ENCODE assay signal across 19 cellular contexts in genomic region chr21:42027804-42028753, GRCh38. TPM values are rescaled to one million over a fixed set of nuclear protein-coding genes. Genes with fewer than 3 reads are reported as not detected.
DNase-seq lines count a peak whose midpoint lies in the region; ATAC-seq and TF ChIP-seq lines count a peak whose summit lies in the region.
"Had no signal": no experiment of that assay in that cellular context is flagged by ENCODE, and none has a peak within 500 bp of the region (broad histone marks: within the 10 kb centered on the region; RNA-seq: fewer than 3 reads in every experiment).

No MANE protein-coding gene starts in this region.

- H4K20me1 ChIP-seq in OCI-LY7 (ENCODE audit: insufficient read depth, low read length), result no peaks in the 10 kb centered on the region
- H4K20me1 ChIP-seq in mammary epithelial cell (ENCODE audit: insufficient read depth, low read length), result no peaks in the 10 kb centered on the region

- no peaks in the 10 kb centered on the region for H3K9me3 Mint-ChIP-seq in activated naive CD8-positive, alpha-beta T cell treated with anti-CD3 and anti-CD28 coated beads, Interleukin-2, amount 50 U/mL, for 24 hours
- no peaks in the 10 kb centered on the region for H3K9me3 Mint-ChIP-seq in activated naive CD8-positive, alpha-beta T cell treated with anti-CD3 and anti-CD28 coated beads for 36 hours

- dilution Hi-C loops in mammary epithelial cell (cut with HindIII; ENCODE audit: low sequenced_read_pairs), result no loop called here

- no peak overlapping the region for H3K4me3 ChIP-seq in OCI-LY7 (ENCODE audit: low read depth, low read length, poor library complexity, severe bottlenecking)
- H3K4me3 ChIP-seq in vagina, result no peak overlapping the region
- H3K4me3 ChIP-seq in mammary epithelial cell (replicated peaks in 1 of 3; ENCODE audit: insufficient read depth in 1 of 3, low read depth in 2 of 3, low read length in 3 of 3), result no peak overlapping the region
- H3K4me3 ChIP-seq: esophagus muscularis mucosa, hepatocyte, testis had no signal

- H2AFZ ChIP-seq in OCI-LY7 (ENCODE audit: low read length) (peak overlapping the region; percentile 72), mammary epithelial cell (ENCODE audit: low read depth, low read length) (no peak overlapping the region)
- H2AFZ ChIP-seq: hepatocyte had no signal

- ATAC-seq in activated naive CD8-positive, alpha-beta T cell treated with anti-CD3 and anti-CD28 coated beads, Interleukin-2, amount 50 U/mL, for 24 hours, result peak; percentile 43
- no peak for ATAC-seq in GM21825 (IDR thresholded peaks at IDR 0.05; ENCODE audit: unreplicated experiment)
- ATAC-seq: Right ventricle myocardium inferior had no signal

- H3K4me2 ChIP-seq in OCI-LY7 (ENCODE audit: low read length), result peak overlapping the region; percentile 22; the same call in 1 of the 2 replicates
- H3K4me2 ChIP-seq in mammary epithelial cell (ENCODE audit: insufficient read depth, low read depth, low read length), result no peak overlapping the region
- H3K4me2 ChIP-seq: hepatocyte had no signal

- no peak for TF ChIP-seq CTCF in OCI-LY7 (conservative IDR thresholded peaks at IDR 0.05; ENCODE audit: low read length)
- no peak for TF ChIP-seq CTCF in vagina (IDR thresholded peaks at IDR 0.05)
- no peak for TF ChIP-seq CTCF in mammary epithelial cell (conservative IDR thresholded peaks at IDR 0.05 in 1 of 2, IDR thresholded peaks at IDR 0.05 in 1 of 2; ENCODE audit: extremely low read depth in 1 of 2, insufficient read depth in 1 of 2, low read depth in 1 of 2, low read length in 2 of 2)

- H3K79me2 ChIP-seq in OCI-LY7 (ENCODE audit: insufficient read depth, low read depth, low read length), result no peaks in the 10 kb centered on the region
- no peaks in the 10 kb centered on the region for H3K79me2 ChIP-seq in mammary epithelial cell (ENCODE audit: insufficient read depth, low read length)
- H3K79me2 ChIP-seq: hepatocyte had no signal

- H3K27ac ChIP-seq in OCI-LY7 (ENCODE audit: low read depth, low read length, poor library complexity, severe bottlenecking) (peak overlapping the region; percentile 13), layer of hippocampus (ENCODE audit: low read depth, low read length) (peak overlapping the region; percentile 64), vagina (peak overlapping the region; percentile 69), mammary epithelial cell (ENCODE audit: insufficient read depth, low read depth, low read length) (no peak overlapping the region)
- H3K27ac ChIP-seq: esophagus muscularis mucosa, hepatocyte, testis had no signal

- H3K36me3 ChIP-seq in OCI-LY7 (ENCODE audit: insufficient read depth, low read length) (no peaks in the 10 kb centered on the region), vagina (no peaks in the 10 kb centered on the region), mammary epithelial cell (ENCODE audit: insufficient read depth, low read length) (no peaks in the 10 kb centered on the region)
- H3K36me3 ChIP-seq: esophagus muscularis mucosa had no signal

- H3K9me2 ChIP-seq in OCI-LY7 (ENCODE audit: insufficient read depth, low read length), result no peaks in the 10 kb centered on the region

- CTCF ChIA-PET in OCI-LY7 (lab: Charles Lee; ENCODE audit: unreplicated experiment) (no interaction called here), mammary epithelial cell (lab: Charles Lee; ENCODE audit: low non-redundant PET) (no interaction called here)

- no peak overlapping the region for H3K27ac Mint-ChIP-seq in activated naive CD8-positive, alpha-beta T cell treated with anti-CD3 and anti-CD28 coated beads, Interleukin-2, amount 50 U/mL, for 24 hours
- H3K27ac Mint-ChIP-seq in activated naive CD8-positive, alpha-beta T cell treated with anti-CD3 and anti-CD28 coated beads for 36 hours, result no peak overlapping the region

- no peaks in the 10 kb centered on the region for H3K36me3 Mint-ChIP-seq in activated naive CD8-positive, alpha-beta T cell treated with anti-CD3 and anti-CD28 coated beads, Interleukin-2, amount 50 U/mL, for 24 hours (ENCODE audit: low read depth)
- H3K36me3 Mint-ChIP-seq in activated naive CD8-positive, alpha-beta T cell treated with anti-CD3 and anti-CD28 coated beads for 36 hours, result no peaks in the 10 kb centered on the region

- intact Hi-C loops in OCI-LY7 (cut with micrococcal nuclease; ENCODE audit: unreplicated experiment), result no loop called here
- intact Hi-C loops in vagina (cut with DNase I), result loop anchor here (10.0 kb wide), 1 partner anchor 77 kb away; no protein-coding TSS in a partner anchor
- intact Hi-C loops in mammary epithelial cell (cut with micrococcal nuclease), result no loop called here

- no peak overlapping the region for H3K4me3 Mint-ChIP-seq in activated naive CD8-positive, alpha-beta T cell treated with anti-CD3 and anti-CD28 coated beads, Interleukin-2, amount 50 U/mL, for 24 hours
- no peak overlapping the region for H3K4me3 Mint-ChIP-seq in activated naive CD8-positive, alpha-beta T cell treated with anti-CD3 and anti-CD28 coated beads for 36 hours

- H3K4me1 ChIP-seq in OCI-LY7 (ENCODE audit: insufficient read depth, low read length, poor library complexity, severe bottlenecking), result peaks cover 56% of the 10 kb centered on the region
- H3K4me1 ChIP-seq in vagina, result peaks cover 12% of the 10 kb centered on the region
- H3K4me1 ChIP-seq in mammary epithelial cell (ENCODE audit: insufficient read depth, low read length), result no peaks in the 10 kb centered on the region
- H3K4me1 ChIP-seq: Caco-2, esophagus muscularis mucosa, testis had no signal

- WGBS in mammary epithelial cell (ENCODE audit: low coverage, missing lambda C conversion rate), result 95% methylated on average over 24 of the region's 26 CpGs

- H3K9me3 ChIP-seq in OCI-LY7 (ENCODE audit: low read length) (no peaks in the 10 kb centered on the region), vagina (no peaks in the 10 kb centered on the region), mammary epithelial cell (replicated peaks; ENCODE audit: insufficient read depth, low read length) (no peaks in the 10 kb centered on the region)
- H3K9me3 ChIP-seq: Caco-2, esophagus muscularis mucosa, testis had no signal

- BruUV-seq in OCI-LY7 (replicated peaks; lab: Mats Ljungman, UMichigan) (no TSS peak), mammary epithelial cell (replicated peaks; lab: Mats Ljungman, UMichigan) (no TSS peak)

- no peaks in the 10 kb centered on the region for H3K4me1 Mint-ChIP-seq in activated naive CD8-positive, alpha-beta T cell treated with anti-CD3 and anti-CD28 coated beads, Interleukin-2, amount 50 U/mL, for 24 hours
- no peaks in the 10 kb centered on the region for H3K4me1 Mint-ChIP-seq in activated naive CD8-positive, alpha-beta T cell treated with anti-CD3 and anti-CD28 coated beads for 36 hours

- no peak overlapping the region for H3K9ac ChIP-seq in mammary epithelial cell (ENCODE audit: insufficient read depth, low read length)

- in situ Hi-C loops in mammary epithelial cell (cut with MboI; ENCODE audit: low sequenced_read_pairs in 2 of 2), result no loop called here

- no peaks in the 10 kb centered on the region for H3K27me3 Mint-ChIP-seq in activated naive CD8-positive, alpha-beta T cell treated with anti-CD3 and anti-CD28 coated beads, Interleukin-2, amount 50 U/mL, for 24 hours
- no peaks in the 10 kb centered on the region for H3K27me3 Mint-ChIP-seq in activated naive CD8-positive, alpha-beta T cell treated with anti-CD3 and anti-CD28 coated beads for 36 hours

- POLR2A ChIA-PET in OCI-LY7 (lab: Charles Lee), result no interaction called here

- H3K27me3 ChIP-seq in layer of hippocampus (ENCODE audit: control insufficient read depth, insufficient read depth, low read length) (no peaks in the 10 kb centered on the region), vagina (no peaks in the 10 kb centered on the region), mammary epithelial cell (ENCODE audit: insufficient read depth, low read length) (no peaks in the 10 kb centered on the region)
- H3K27me3 ChIP-seq: esophagus muscularis mucosa, hepatocyte, testis had no signal

- DNase-seq in activated naive CD8-positive, alpha-beta T cell treated with anti-CD3 and anti-CD28 coated beads, Interleukin-2, amount 50 U/mL, for 24 hours, result no peak
- no peak for DNase-seq in activated naive CD8-positive, alpha-beta T cell treated with anti-CD3 and anti-CD28 coated beads for 36 hours
- DNase-seq in OCI-LY7 (ENCODE audit: low spot score), result no peak
- no peak for DNase-seq in vagina (ENCODE audit: extremely low spot score in 2 of 2)
- DNase-seq in cortex of kidney (lab: John Stamatoyannopoulos, UW), result no peak
- DNase-seq in mammary epithelial cell, result no peak
- DNase-seq: activated CD4-positive, alpha-beta T cell treated with anti-CD3 and anti-CD28 coated beads for 1 hour; activated T-cell treated with anti-CD3 and anti-CD28 coated beads for 4 hours; Caco-2; GF-D8; NCI-H2029 treated with DMSO at 0.1 percent for 48 hours; NCI-H774; testis had no signal

- TF ChIP-seq POLR2A in vagina (IDR thresholded peaks at IDR 0.05), result no peak

RNA-seq across cellular contexts. Expression of gene ZBTB21, which starts 17.9 kb away (rescaled TPM):
- 10 to 100 TPM; 29.6 to 29.7 TPM for total RNA-seq in activated naive CD8-positive, alpha-beta T cell treated with anti-CD3 and anti-CD28 coated beads for 36 hours
- total RNA-seq in OCI-LY7 (2014; rRNA removed; shearing (Covaris generic)), result 10.0 and 12.4 TPM in 2 replicates
- 19.6 and 22.6 TPM in 2 replicates for total RNA-seq in OCI-LY7 (2022)
- total RNA-seq in vagina, result 16.7 TPM
- total RNA-seq in mammary epithelial cell, result 10 to 100 TPM; 16.3 to 22.4 TPM
- polyA plus RNA-seq in mammary epithelial cell, result 6.7 TPM
- polyA minus RNA-seq in mammary epithelial cell, result 11.0 TPM

RNA-seq across cellular contexts. Expression of gene UMODL1, which starts 43.0 kb away (rescaled TPM):
- not detected for total RNA-seq in activated naive CD8-positive, alpha-beta T cell treated with anti-CD3 and anti-CD28 coated beads for 36 hours
- total RNA-seq in OCI-LY7 (2014; rRNA removed; shearing (Covaris generic)), result 6.6 and 12.3 TPM in 2 replicates
- total RNA-seq in OCI-LY7 (2022) (7.4 and 10.0 TPM in 2 replicates), vagina (not detected), mammary epithelial cell (under 1 TPM in 1 of 2 donors, not detected in 1; under 0.01 TPM)
- not detected for polyA plus RNA-seq in mammary epithelial cell
- not detected for polyA minus RNA-seq in mammary epithelial cell
- total RNA-seq: renal cortical epithelial cell, Right ventricle myocardium inferior had no signal
